1 cellular context compared by ENCODE assay signal in the genomic region with DNA sequence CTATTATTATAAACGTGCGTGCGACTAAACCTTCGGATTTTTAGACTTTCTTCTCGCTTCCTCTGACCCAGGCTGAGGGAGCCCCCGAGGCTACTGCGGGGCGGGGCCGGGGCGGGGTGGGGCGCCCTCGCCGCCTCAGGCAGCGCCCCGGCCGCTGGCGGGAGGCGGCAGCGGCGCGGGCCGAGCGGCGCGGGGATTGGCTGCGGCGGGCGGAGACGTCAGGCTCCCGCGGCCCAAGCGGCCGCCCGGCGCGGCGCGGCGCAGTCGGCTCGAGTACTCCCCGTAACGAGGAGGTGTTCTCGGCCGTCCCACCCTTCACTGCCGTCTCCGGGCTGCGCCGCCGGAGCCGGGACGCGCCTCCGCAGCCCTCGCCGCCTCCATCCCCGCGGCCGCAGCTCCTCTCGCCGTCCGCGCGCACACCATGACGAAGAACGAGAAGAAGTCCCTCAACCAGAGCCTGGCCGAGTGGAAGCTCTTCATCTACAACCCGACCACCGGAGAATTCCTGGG.
TF ChIP-seq lines count a peak whose summit lies in the region.

Gene ATP1B3, plus strand, starts transcription at position 263 of the 510 bp plus-strand sequence. Its CDS starts 159 bp downstream, at position 422.

TF ChIP-seq in HepG2, 621 proteins besides CTCF, POLR2A, EP300 and RAD21 (continued from another document and continues in another):
- TF ChIP-seq, protein P1, sequence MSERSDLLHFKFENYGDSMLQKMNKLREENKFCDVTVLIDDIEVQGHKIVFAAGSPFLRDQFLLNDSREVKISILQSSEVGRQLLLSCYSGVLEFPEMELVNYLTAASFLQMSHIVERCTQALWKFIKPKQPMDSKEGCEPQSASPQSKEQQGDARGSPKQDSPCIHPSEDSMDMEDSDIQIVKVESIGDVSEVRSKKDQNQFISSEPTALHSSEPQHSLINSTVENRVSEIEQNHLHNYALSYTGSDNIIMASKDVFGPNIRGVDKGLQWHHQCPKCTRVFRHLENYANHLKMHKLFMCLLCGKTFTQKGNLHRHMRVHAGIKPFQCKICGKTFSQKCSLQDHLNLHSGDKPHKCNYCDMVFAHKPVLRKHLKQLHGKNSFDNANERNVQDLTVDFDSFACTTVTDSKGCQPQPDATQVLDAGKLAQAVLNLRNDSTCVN (CRISPR knock-in tag; IDR thresholded peaks at IDR 0.05; ENCODE audit: borderline replicate concordance) = no peak
- TF ChIP-seq ADNP (CRISPR knock-in tag; IDR thresholded peaks at IDR 0.05) (no peak), ZNF713 (CRISPR knock-in tag; IDR thresholded peaks at IDR 0.05) (no peak), MAFG (CRISPR knock-in tag; IDR thresholded peaks at IDR 0.05) (no peak), FLYWCH1 (CRISPR knock-in tag; IDR thresholded peaks at IDR 0.05) (no peak), ZFP36 (IDR thresholded peaks at IDR 0.05; ENCODE audit: borderline replicate concordance, low read depth, low read length, partially characterized antibody) (no peak), ZNF274 (CRISPR knock-in tag; IDR thresholded peaks at IDR 0.05) (no peak), HMGA1 (CRISPR knock-in tag; conservative IDR thresholded peaks at IDR 0.05) (no peak), ATF6 (CRISPR knock-in tag; conservative IDR thresholded peaks at IDR 0.05) (no peak), SRY (CRISPR knock-in tag; IDR thresholded peaks at IDR 0.05) (peak; percentile 30; the same call in 1 of the 2 replicates), NFKBIZ (CRISPR knock-in tag; IDR thresholded peaks at IDR 0.05) (0 out of 2 replicates have a peak, but pooled peaks have one; percentile 47), ZNF234 (CRISPR knock-in tag; conservative IDR thresholded peaks at IDR 0.05) (no peak), CEBPZ (IDR thresholded peaks at IDR 0.05; ENCODE audit: low read length) (no peak), SALL1 (CRISPR knock-in tag; IDR thresholded peaks at IDR 0.05) (no peak; the same call in 1 of the 2 replicates), ZNF142 (CRISPR knock-in tag; IDR thresholded peaks at IDR 0.05) (peak; percentile 77; the same call in 1 of the 2 replicates), POGZ (CRISPR knock-in tag; IDR thresholded peaks at IDR 0.05) (no peak), SIX1 (CRISPR knock-in tag; IDR thresholded peaks at IDR 0.05; ENCODE audit: borderline replicate concordance) (no peak), ZNF20 (CRISPR knock-in tag; IDR thresholded peaks at IDR 0.05) (no peak), ATF1 (CRISPR knock-in tag; IDR thresholded peaks at IDR 0.05) (no peak), UBTF (CRISPR knock-in tag; IDR thresholded peaks at IDR 0.05) (peak; percentile 96), MBD4 (IDR thresholded peaks at IDR 0.05; ENCODE audit: borderline replicate concordance, low read length) (no peak), ZNF501 (CRISPR knock-in tag; IDR thresholded peaks at IDR 0.05) (no peak), ZNF564 (CRISPR knock-in tag; IDR thresholded peaks at IDR 0.05) (no peak), CBX5 (CRISPR knock-in tag; IDR thresholded peaks at IDR 0.05; ENCODE audit: borderline replicate concordance) (no peak), ZSCAN5A (CRISPR knock-in tag; IDR thresholded peaks at IDR 0.05; ENCODE audit: borderline replicate concordance) (no peak), PHB2 (IDR thresholded peaks at IDR 0.05; ENCODE audit: partially characterized antibody) (no peak), ZNF296 (CRISPR knock-in tag; conservative IDR thresholded peaks at IDR 0.05) (no peak), MXD4 (CRISPR knock-in tag; IDR thresholded peaks at IDR 0.05) (peak; percentile 46; the same call in 1 of the 2 replicates), KDM5A (IDR thresholded peaks at IDR 0.05; ENCODE audit: borderline replicate concordance, low read length) (no peak), MYC (CRISPR knock-in tag; IDR thresholded peaks at IDR 0.05; ENCODE audit: borderline replicate concordance) (no peak; the same call in 1 of the 2 replicates), MTF2 (CRISPR knock-in tag; IDR thresholded peaks at IDR 0.05; ENCODE audit: borderline replicate concordance) (no peak), JDP2 (CRISPR knock-in tag; IDR thresholded peaks at IDR 0.05; ENCODE audit: borderline replicate concordance) (no peak), ZNF530 (CRISPR knock-in tag; IDR thresholded peaks at IDR 0.05; ENCODE audit: low read depth) (no peak)
- TF ChIP-seq, protein P2, sequence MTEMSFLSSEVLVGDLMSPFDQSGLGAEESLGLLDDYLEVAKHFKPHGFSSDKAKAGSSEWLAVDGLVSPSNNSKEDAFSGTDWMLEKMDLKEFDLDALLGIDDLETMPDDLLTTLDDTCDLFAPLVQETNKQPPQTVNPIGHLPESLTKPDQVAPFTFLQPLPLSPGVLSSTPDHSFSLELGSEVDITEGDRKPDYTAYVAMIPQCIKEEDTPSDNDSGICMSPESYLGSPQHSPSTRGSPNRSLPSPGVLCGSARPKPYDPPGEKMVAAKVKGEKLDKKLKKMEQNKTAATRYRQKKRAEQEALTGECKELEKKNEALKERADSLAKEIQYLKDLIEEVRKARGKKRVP (CRISPR knock-in tag; IDR thresholded peaks at IDR 0.05) = no peak
- TF ChIP-seq, protein P3, sequence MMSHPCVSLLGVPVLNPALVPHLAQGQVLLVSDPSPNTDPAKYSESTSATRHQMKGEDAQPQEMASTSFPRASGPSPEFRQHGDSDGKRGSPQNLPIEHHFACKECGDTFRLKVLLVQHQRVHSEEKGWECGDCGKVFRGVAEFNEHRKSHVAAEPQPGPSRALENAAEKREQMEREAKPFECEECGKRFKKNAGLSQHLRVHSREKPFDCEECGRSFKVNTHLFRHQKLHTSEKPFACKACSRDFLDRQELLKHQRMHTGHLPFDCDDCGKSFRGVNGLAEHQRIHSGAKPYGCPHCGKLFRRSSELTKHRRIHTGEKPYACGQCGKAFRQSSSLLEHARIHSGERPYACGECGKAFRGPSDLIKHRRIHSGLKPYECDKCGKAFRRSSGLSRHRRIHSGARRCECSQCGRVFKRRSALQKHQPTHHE (CRISPR knock-in tag; IDR thresholded peaks at IDR 0.05; ENCODE audit: borderline replicate concordance) = 0 out of 2 replicates have a peak, but pooled peaks have one; percentile 66
- TF ChIP-seq, protein P4, sequence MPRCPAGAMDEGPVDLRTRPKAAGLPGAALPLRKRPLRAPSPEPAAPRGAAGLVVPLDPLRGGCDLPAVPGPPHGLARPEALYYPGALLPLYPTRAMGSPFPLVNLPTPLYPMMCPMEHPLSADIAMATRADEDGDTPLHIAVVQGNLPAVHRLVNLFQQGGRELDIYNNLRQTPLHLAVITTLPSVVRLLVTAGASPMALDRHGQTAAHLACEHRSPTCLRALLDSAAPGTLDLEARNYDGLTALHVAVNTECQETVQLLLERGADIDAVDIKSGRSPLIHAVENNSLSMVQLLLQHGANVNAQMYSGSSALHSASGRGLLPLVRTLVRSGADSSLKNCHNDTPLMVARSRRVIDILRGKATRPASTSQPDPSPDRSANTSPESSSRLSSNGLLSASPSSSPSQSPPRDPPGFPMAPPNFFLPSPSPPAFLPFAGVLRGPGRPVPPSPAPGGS (CRISPR knock-in tag; IDR thresholded peaks at IDR 0.05) = no peak
